18 cellular contexts compared by ENCODE assay signal in the genomic region with DNA sequence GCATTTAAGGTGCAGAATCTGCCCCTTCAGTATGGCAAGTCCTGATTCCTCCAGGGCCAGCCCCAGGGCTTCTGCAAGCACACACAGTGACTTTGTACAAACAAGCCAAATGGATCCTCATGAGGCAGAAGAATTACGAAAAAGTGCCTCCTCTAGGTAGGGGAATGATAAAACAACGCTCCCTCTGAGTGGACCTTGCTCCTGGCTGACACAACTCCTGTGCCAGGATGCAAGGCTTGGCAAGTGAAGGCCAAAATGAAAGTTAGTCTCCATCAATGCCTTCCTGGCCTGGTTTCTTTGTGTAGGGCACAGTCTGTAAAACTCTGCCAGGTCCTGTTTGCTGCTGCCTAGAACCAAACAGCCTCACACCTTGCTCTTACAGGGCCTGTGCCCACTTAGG.
"Had no signal": no experiment of that assay in that cellular context is flagged by ENCODE, and none has a peak within 500 bp of the region (broad histone marks: within the 10 kb centered on the region; RNA-seq: fewer than 3 reads in every experiment).

No MANE protein-coding gene starts in this region.

- H3K9me3 Mint-ChIP-seq: central memory CD8-positive, alpha-beta T cell; nephron progenitor cell had no signal

- H3K36me3 ChIP-seq: esophagus squamous epithelium, gastroesophageal sphincter, left ventricle myocardium inferior, sigmoid colon, tibial artery had no signal

- H3K4me3 ChIP-seq: dorsolateral prefrontal cortex, esophagus squamous epithelium, gastroesophageal sphincter, left ventricle myocardium inferior, lung, psoas muscle, sigmoid colon, skin epidermis, tibial artery had no signal

- DNase-seq: cortex of kidney; dorsolateral prefrontal cortex; esophagus squamous epithelium; glutamatergic neuron; islet precursor cell; left ventricle myocardium inferior; mesendoderm; naive thymus-derived CD4-positive, alpha-beta T cell; nephron progenitor cell; psoas muscle; sigmoid colon; stimulated activated CD4-positive, alpha-beta T cell treated with anti-CD3 and anti-CD28 coated beads, Interleukin-12 subunit alpha, Interleukin-12 subunit beta, amount 100 ng/mL, for 4 hours; stimulated activated naive CD8-positive, alpha-beta T cell treated with anti-CD3 and anti-CD28 coated beads, Interleukin-15, Interleukin-2, amounts not matched to agents 100 U/mL and 50 U/mL, for 24 hours; tibial artery had no signal

- H3K27me3 ChIP-seq: gastroesophageal sphincter, sigmoid colon, tibial artery had no signal

- H3K27me3 Mint-ChIP-seq: central memory CD8-positive, alpha-beta T cell; naive thymus-derived CD4-positive, alpha-beta T cell had no signal

- H3K9me3 ChIP-seq: esophagus squamous epithelium, gastroesophageal sphincter, left ventricle myocardium inferior, psoas muscle, sigmoid colon, tibial artery had no signal

- H3K27ac ChIP-seq: dorsolateral prefrontal cortex, esophagus squamous epithelium, gastroesophageal sphincter, left ventricle myocardium inferior, psoas muscle, skin epidermis, tibial artery had no signal

- ATAC-seq: gastroesophageal sphincter; naive thymus-derived CD4-positive, alpha-beta T cell; stimulated activated naive CD8-positive, alpha-beta T cell treated with anti-CD3 and anti-CD28 coated beads, Interleukin-15, Interleukin-2, amounts not matched to agents 100 U/mL and 50 U/mL, for 24 hours had no signal

- H3K27ac Mint-ChIP-seq: nephron progenitor cell had no signal

- H3K4me3 Mint-ChIP-seq: central memory CD8-positive, alpha-beta T cell; naive thymus-derived CD4-positive, alpha-beta T cell; nephron progenitor cell had no signal
